ENCODE assay signal across 8 cellular contexts in genomic region chr9:112074250-112075008, GRCh38.
DNase-seq lines count a peak whose midpoint lies in the region; ATAC-seq and TF ChIP-seq lines count a peak whose summit lies in the region.

No MANE protein-coding gene starts in this region.

- ATAC-seq in GM21390 (IDR thresholded peaks at IDR 0.05; ENCODE audit: unreplicated experiment) (peak; percentile 49), right lobe of liver (peak; percentile 77 to 88 (median 86))

- no peak for TF ChIP-seq POLR2A in right lobe of liver (IDR thresholded peaks at IDR 0.05)

- DNase-seq in C1 segment of cervical spinal cord (lab: John Stamatoyannopoulos, UW) (peak in 9 of 14 donors; percentile 6 to 49 (median 33)), NCI-H2029 treated with DMSO at 0.1 percent for 48 hours (lab: John Stamatoyannopoulos, UW) (peak; percentile 47), cerebellar cortex (ENCODE audit: low spot score) (peak; percentile 88), right lobe of liver (peak in 2 of 3 donors; percentile 64 to 67), NCI-H526 treated with DMSO at 0.1 percent for 48 hours (lab: John Stamatoyannopoulos, UW) (no peak)
- peak; percentile 54 for DNase-seq in activated CD4-positive, CD25-positive, alpha-beta regulatory T cell treated with anti-CD3 and anti-CD28 coated beads, Interleukin-2, amount 50 U/mL, for 72 hours
- peak; percentile 62 to 64 for DNase-seq in stimulated activated CD4-positive, alpha-beta T cell treated with anti-CD3 and anti-CD28 coated beads, Interleukin-4, amount 100 ng/mL, for 4 hours

- no peaks in the 10 kb centered on the region for H3K9me3 ChIP-seq in right lobe of liver

- peak; percentile 85 to 98 (median 88) for TF ChIP-seq CTCF in right lobe of liver (IDR thresholded peaks at IDR 0.05)

- H3K36me3 ChIP-seq in right lobe of liver, result no peaks in the 10 kb centered on the region

- peak overlapping the region; percentile 6 to 74 (median 67) for H3K27ac ChIP-seq in right lobe of liver

- no peak overlapping the region for H3K4me3 ChIP-seq in right lobe of liver

- no peaks in the 10 kb centered on the region for H3K27me3 ChIP-seq in right lobe of liver

- peaks cover 0 to 8% (median 0%) of the 10 kb centered on the region in 4 donors for H3K4me1 ChIP-seq in right lobe of liver

- WGBS in right lobe of liver (ENCODE audit: insufficient coverage, low coverage, low lambda C conversion rate, missing lambda C conversion rate), result 42% methylated on average over 9 of the region's 11 CpGs

- intact Hi-C loops in right lobe of liver (cut with DNase I), result loop anchor here in 1 of 2 donors (10.0 kb wide), 1 partner anchor 310 kb away; no protein-coding TSS in a partner anchor
